In the genomic region with DNA sequence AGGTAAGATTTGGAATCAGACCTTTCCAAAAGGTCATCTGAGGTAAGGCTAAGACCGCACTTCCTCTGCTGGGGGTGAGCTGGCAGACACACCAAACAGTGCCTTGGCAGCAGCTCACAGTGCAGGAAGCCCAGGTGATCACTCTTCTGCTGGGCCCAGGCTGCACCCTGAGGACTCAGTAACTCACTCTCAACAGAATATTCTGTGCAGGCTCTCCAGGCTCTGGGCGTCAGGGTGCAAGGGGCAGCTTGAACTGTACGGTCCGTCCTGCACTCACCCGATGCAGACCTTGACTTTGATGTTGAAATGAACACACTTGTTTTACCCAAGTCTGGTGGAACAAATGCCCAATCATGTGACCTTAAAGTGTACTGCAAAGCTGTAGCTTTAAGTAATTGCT, we compare ENCODE assay signal across 1 cellular context.
A peak's percentile ranks its signal among the peaks of the same experiment; 100 is the strongest.
TF ChIP-seq lines count a peak whose summit lies in the region.

No MANE protein-coding gene starts in this region.

TF ChIP-seq in HepG2, 621 proteins besides CTCF, POLR2A, EP300 and RAD21 (continued from another document and continues in another):
- TF ChIP-seq CREB3 (CRISPR knock-in tag; IDR thresholded peaks at IDR 0.05), result no peak
- 0 out of 2 replicates have a peak, but pooled peaks have one; percentile 21 for TF ChIP-seq ATF2 (CRISPR knock-in tag; IDR thresholded peaks at IDR 0.05)
- TF ChIP-seq, protein P1, sequence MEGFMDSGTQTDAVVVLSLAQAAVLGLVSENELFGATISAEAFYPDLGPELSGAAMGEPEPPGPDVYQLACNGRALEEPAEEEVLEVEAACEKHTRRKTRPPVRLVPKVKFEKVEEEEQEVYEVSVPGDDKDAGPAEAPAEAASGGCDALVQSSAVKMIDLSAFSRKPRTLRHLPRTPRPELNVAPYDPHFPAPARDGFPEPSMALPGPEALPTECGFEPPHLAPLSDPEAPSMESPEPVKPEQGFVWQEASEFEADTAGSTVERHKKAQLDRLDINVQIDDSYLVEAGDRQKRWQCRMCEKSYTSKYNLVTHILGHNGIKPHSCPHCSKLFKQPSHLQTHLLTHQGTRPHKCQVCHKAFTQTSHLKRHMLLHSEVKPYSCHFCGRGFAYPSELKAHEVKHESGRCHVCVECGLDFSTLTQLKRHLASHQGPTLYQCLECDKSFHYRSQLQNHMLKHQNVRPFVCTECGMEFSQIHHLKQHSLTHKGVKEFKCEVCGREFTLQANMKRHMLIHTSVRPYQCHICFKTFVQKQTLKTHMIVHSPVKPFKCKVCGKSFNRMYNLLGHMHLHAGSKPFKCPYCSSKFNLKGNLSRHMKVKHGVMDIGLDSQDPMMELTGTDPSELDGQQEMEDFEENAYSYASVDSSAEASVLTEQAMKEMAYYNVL (CRISPR knock-in tag; IDR thresholded peaks at IDR 0.05; ENCODE audit: borderline replicate concordance), result peak; percentile 34; the same call in 1 of the 2 replicates
- TF ChIP-seq USF2 (IDR thresholded peaks at IDR 0.05; ENCODE audit: low read depth, low read length), result peak; percentile 47; the same call in 1 of the 2 replicates
- peak; percentile 58; the same call in 1 of the 2 replicates for TF ChIP-seq USF2 (CRISPR knock-in tag; IDR thresholded peaks at IDR 0.05; ENCODE audit: borderline replicate concordance)
- TF ChIP-seq FOXA3 (CRISPR knock-in tag; IDR thresholded peaks at IDR 0.05), result peak; percentile 47; the same call in 1 of the 2 replicates
- TF ChIP-seq MATR3 (CRISPR knock-in tag; IDR thresholded peaks at IDR 0.05), result no peak
- 0 out of 2 replicates have a peak, but pooled peaks have one; percentile 44 for TF ChIP-seq ZNF761 (CRISPR knock-in tag; conservative IDR thresholded peaks at IDR 0.05)
- 0 out of 2 replicates have a peak, but pooled peaks have one; percentile 33 for TF ChIP-seq AHDC1 (CRISPR knock-in tag; IDR thresholded peaks at IDR 0.05; ENCODE audit: borderline replicate concordance)
- TF ChIP-seq, protein P2, sequence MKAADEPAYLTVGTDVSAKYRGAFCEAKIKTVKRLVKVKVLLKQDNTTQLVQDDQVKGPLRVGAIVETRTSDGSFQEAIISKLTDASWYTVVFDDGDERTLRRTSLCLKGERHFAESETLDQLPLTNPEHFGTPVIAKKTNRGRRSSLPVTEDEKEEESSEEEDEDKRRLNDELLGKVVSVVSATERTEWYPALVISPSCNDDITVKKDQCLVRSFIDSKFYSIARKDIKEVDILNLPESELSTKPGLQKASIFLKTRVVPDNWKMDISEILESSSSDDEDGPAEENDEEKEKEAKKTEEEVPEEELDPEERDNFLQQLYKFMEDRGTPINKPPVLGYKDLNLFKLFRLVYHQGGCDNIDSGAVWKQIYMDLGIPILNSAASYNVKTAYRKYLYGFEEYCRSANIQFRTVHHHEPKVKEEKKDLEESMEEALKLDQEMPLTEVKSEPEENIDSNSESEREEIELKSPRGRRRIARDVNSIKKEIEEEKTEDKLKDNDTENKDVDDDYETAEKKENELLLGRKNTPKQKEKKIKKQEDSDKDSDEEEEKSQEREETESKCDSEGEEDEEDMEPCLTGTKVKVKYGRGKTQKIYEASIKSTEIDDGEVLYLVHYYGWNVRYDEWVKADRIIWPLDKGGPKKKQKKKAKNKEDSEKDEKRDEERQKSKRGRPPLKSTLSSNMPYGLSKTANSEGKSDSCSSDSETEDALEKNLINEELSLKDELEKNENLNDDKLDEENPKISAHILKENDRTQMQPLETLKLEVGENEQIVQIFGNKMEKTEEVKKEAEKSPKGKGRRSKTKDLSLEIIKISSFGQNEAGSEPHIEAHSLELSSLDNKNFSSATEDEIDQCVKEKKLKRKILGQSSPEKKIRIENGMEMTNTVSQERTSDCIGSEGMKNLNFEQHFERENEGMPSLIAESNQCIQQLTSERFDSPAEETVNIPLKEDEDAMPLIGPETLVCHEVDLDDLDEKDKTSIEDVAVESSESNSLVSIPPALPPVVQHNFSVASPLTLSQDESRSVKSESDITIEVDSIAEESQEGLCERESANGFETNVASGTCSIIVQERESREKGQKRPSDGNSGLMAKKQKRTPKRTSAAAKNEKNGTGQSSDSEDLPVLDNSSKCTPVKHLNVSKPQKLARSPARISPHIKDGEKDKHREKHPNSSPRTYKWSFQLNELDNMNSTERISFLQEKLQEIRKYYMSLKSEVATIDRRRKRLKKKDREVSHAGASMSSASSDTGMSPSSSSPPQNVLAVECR (CRISPR knock-in tag; IDR thresholded peaks at IDR 0.05; ENCODE audit: borderline replicate concordance), result peak; percentile 52; the same call in 1 of the 2 replicates
- no peak for TF ChIP-seq ZNF253 (CRISPR knock-in tag; IDR thresholded peaks at IDR 0.05; ENCODE audit: borderline replicate concordance)
- peak; percentile 70 for TF ChIP-seq KDM2A (CRISPR knock-in tag; IDR thresholded peaks at IDR 0.05; ENCODE audit: borderline replicate concordance, low read depth)
- TF ChIP-seq GZF1 (CRISPR knock-in tag; IDR thresholded peaks at IDR 0.05), result no peak
- TF ChIP-seq ZNF7 (CRISPR knock-in tag; IDR thresholded peaks at IDR 0.05), result no peak
- TF ChIP-seq, protein P3, sequence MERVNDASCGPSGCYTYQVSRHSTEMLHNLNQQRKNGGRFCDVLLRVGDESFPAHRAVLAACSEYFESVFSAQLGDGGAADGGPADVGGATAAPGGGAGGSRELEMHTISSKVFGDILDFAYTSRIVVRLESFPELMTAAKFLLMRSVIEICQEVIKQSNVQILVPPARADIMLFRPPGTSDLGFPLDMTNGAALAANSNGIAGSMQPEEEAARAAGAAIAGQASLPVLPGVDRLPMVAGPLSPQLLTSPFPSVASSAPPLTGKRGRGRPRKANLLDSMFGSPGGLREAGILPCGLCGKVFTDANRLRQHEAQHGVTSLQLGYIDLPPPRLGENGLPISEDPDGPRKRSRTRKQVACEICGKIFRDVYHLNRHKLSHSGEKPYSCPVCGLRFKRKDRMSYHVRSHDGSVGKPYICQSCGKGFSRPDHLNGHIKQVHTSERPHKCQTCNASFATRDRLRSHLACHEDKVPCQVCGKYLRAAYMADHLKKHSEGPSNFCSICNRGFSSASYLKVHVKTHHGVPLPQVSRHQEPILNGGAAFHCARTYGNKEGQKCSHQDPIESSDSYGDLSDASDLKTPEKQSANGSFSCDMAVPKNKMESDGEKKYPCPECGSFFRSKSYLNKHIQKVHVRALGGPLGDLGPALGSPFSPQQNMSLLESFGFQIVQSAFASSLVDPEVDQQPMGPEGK (CRISPR knock-in tag; IDR thresholded peaks at IDR 0.05), result peak; percentile 43
- 0 out of 2 replicates have a peak, but pooled peaks have one; percentile 50 for TF ChIP-seq ZBTB7B (CRISPR knock-in tag; IDR thresholded peaks at IDR 0.05)
- TF ChIP-seq, protein P4, sequence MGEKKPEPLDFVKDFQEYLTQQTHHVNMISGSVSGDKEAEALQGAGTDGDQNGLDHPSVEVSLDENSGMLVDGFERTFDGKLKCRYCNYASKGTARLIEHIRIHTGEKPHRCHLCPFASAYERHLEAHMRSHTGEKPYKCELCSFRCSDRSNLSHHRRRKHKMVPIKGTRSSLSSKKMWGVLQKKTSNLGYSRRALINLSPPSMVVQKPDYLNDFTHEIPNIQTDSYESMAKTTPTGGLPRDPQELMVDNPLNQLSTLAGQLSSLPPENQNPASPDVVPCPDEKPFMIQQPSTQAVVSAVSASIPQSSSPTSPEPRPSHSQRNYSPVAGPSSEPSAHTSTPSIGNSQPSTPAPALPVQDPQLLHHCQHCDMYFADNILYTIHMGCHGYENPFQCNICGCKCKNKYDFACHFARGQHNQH (CRISPR knock-in tag; IDR thresholded peaks at IDR 0.05), result 0 out of 2 replicates have a peak, but pooled peaks have one; percentile 34
- peak; percentile 35; the same call in 1 of the 3 replicates for TF ChIP-seq MXI1 (IDR thresholded peaks at IDR 0.05; ENCODE audit: borderline replicate concordance, low read depth, low read length)
- peak; percentile 58; the same call in 1 of the 2 replicates for TF ChIP-seq HIC2 (CRISPR knock-in tag; IDR thresholded peaks at IDR 0.05; ENCODE audit: low read depth)
- TF ChIP-seq ELF1 (CRISPR knock-in tag; IDR thresholded peaks at IDR 0.05), result no peak
- peak; percentile 48; the same call in 1 of the 2 replicates for TF ChIP-seq MEF2D (CRISPR knock-in tag; IDR thresholded peaks at IDR 0.05)
- 0 out of 2 replicates have a peak, but pooled peaks have one; percentile 9 for TF ChIP-seq ZNF557 (CRISPR knock-in tag; IDR thresholded peaks at IDR 0.05)
- peak; percentile 77 for TF ChIP-seq ZMYM3 (CRISPR knock-in tag; IDR thresholded peaks at IDR 0.05)
- peak; percentile 84 for TF ChIP-seq RXRA (CRISPR knock-in tag; IDR thresholded peaks at IDR 0.05)
- TF ChIP-seq HNF4A (CRISPR knock-in tag; IDR thresholded peaks at IDR 0.05), result peak; percentile 89
